In the genomic region with DNA sequence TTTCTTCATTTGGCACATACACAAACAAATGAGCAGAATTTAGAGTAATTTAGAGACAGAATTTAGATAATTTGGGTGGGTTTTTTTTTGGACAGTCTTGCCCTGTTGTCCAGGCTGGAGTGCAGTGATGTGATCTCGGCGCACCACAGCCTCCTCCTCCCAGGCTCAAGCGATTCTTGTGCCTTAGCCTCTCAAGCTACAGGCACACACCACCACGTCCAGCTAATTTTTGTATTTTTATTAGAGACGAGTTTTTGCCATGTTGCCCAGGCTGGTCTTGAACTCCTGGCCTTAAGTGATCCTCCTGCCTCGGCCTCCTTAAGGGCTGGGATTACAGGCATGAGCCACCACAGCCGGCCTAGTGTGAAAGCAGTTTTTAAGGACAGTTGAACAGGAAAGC, we compare ENCODE assay signal across 8 cellular contexts.
"Had no signal": no experiment of that assay in that cellular context is flagged by ENCODE, and none has a peak within 500 bp of the region (broad histone marks: within the 10 kb centered on the region; RNA-seq: fewer than 3 reads in every experiment).

No MANE protein-coding gene starts in this region.

- H3K4me3 ChIP-seq: GM12878 had no signal

- FAIRE-seq: G401.6, GM12878, GM12891, GM12892, GM18507, GM19239 had no signal

- DNase-seq: GDM1, GF-D8 had no signal

- ATAC-seq: GM12878 had no signal
